8 cellular contexts compared by ENCODE assay signal in genomic region chr12:39990122-39991101, GRCh38.
A peak's percentile ranks its signal among the peaks of the same experiment; 100 is the strongest.
DNase-seq lines count a peak whose midpoint lies in the region; ATAC-seq and TF ChIP-seq lines count a peak whose summit lies in the region.

No MANE protein-coding gene starts in this region.

- peak; percentile 94 for ATAC-seq in HG03558 (IDR thresholded peaks at IDR 0.05; ENCODE audit: extremely low read depth, unreplicated experiment)

- H3K27me3 ChIP-seq in kidney epithelial cell (ENCODE audit: control insufficient read depth, insufficient read depth, low read length), result no peaks in the 10 kb centered on the region

- in situ Hi-C loops in astrocyte of the cerebellum (cut with HindIII; ENCODE audit: low sequenced_read_pairs), result no loop called here

- H3K4me3 ChIP-seq in astrocyte of the cerebellum (ENCODE audit: low read depth, low read length), result no peak overlapping the region
- no peak overlapping the region for H3K4me3 ChIP-seq in kidney epithelial cell (ENCODE audit: low read depth, low read length)

- H3K36me3 ChIP-seq in kidney epithelial cell (ENCODE audit: control insufficient read depth, insufficient read depth, low read length), result no peaks in the 10 kb centered on the region

- peak; percentile 88 for TF ChIP-seq CTCF in GM20000 (IDR thresholded peaks at IDR 0.05; ENCODE audit: extremely low read depth, missing control alignments)
- peak; percentile 81 for TF ChIP-seq CTCF in astrocyte of the cerebellum (IDR thresholded peaks at IDR 0.05; ENCODE audit: low read depth, low read length, missing control alignments)
- TF ChIP-seq CTCF in kidney epithelial cell (IDR thresholded peaks at IDR 0.05; ENCODE audit: insufficient read depth, low read length, poor library complexity, severe bottlenecking), result peak; percentile 85

- DNase-seq in EL (peak; percentile 39), GM20000 (ENCODE audit: low spot score) (peak; percentile 56), T-helper 2 cell (peak in 4 of 5 experiments; percentile 22 to 51 (median 34)), astrocyte of the cerebellum (ENCODE audit: low read depth) (no peak), kidney epithelial cell (ENCODE audit: low read depth) (no peak), GM19240 (ENCODE audit: insufficient read length, low spot score) (no peak)
- peak; percentile 30 to 48 for DNase-seq in stimulated activated CD4-positive, alpha-beta T cell treated with anti-CD3 and anti-CD28 coated beads, Interleukin-4, amount 100 ng/mL, for 4 hours

Comparison
In these comparisons a context has a peak if more than half of its experiments do, and no peak if none do; other contexts are left out.
1. DNase-seq: peak in EL (single experiment), GM20000 (single experiment), T-helper 2 cell (4 of 5) and stimulated activated CD4-positive, alpha-beta T cell treated with anti-CD3 and anti-CD28 coated beads, Interleukin-4, amount 100 ng/mL, for 4 hours (2 of 2); none in astrocyte of the cerebellum (single experiment), kidney epithelial cell (single experiment) and GM19240 (single experiment).
2. Peak in every context shown above with its lines, with median percentiles within 50 percentile points of each other: CTCF ChIP-seq.